18 cellular contexts compared by ENCODE assay signal in genomic region chr11:32581556-32581955, GRCh38. TPM values are rescaled to one million over a fixed set of nuclear protein-coding genes. Genes with fewer than 3 reads are reported as not detected.
A peak's percentile ranks its signal among the peaks of the same experiment; 100 is the strongest.
DNase-seq lines count a peak whose midpoint lies in the region; ATAC-seq and TF ChIP-seq lines count a peak whose summit lies in the region.
"Had no signal": no experiment of that assay in that cellular context is flagged by ENCODE, and none has a peak within 500 bp of the region (broad histone marks: within the 10 kb centered on the region; RNA-seq: fewer than 3 reads in every experiment).

No MANE protein-coding gene starts in this region.

- DNase-seq in Daoy (ENCODE audit: low read depth) (peak; percentile 55), PC-3 (peak; percentile 43), choroid plexus epithelial cell (ENCODE audit: low read depth) (peak; percentile 35), mucosa of descending colon (peak in 1 of 3 donors; percentile 11), upper lobe of left lung (no peak), head of caudate nucleus (no peak)
- DNase-seq: GDM1, H7, HFFc6, Karpas-422, NCI-H1417, NCI-H1694 treated with DMSO at 0.1 percent for 48 hours, NCI-H446 treated with DMSO at 0.1 percent for 48 hours, NCI-H526 treated with DMSO at 0.1 percent for 48 hours had no signal

- H3K9me2 ChIP-seq in PC-3 (replicated peaks; ENCODE audit: low read length) = no peaks in the 10 kb centered on the region

- ATAC-seq in PC-3 (no peak), mucosa of descending colon (peak; percentile 35), upper lobe of left lung (ENCODE audit: low FRiP score in 2 of 2) (no peak), GM19324 (IDR thresholded peaks at IDR 0.05; ENCODE audit: low FRiP score, unreplicated experiment) (no peak), HG03095 (IDR thresholded peaks at IDR 0.05; ENCODE audit: unreplicated experiment) (no peak)

- no peaks in the 10 kb centered on the region for H3F3A ChIP-seq in PC-3 (ENCODE audit: low read length, unreplicated experiment)

- peak overlapping the region; percentile 28 for H2AFZ ChIP-seq in PC-3 (ENCODE audit: low read length)

- no peak overlapping the region for H3K9ac ChIP-seq in PC-3 (ENCODE audit: low read length)

- H3K36me3 ChIP-seq in PC-3 (ENCODE audit: low read depth, low read length) (0 out of 2 replicates have a peak, but pooled peaks cover 6% of the 10 kb centered on the region), mucosa of descending colon (ENCODE audit: low read depth) (peaks cover 3% of the 10 kb centered on the region), upper lobe of left lung (no peaks in the 10 kb centered on the region)
- H3K36me3 ChIP-seq: Peyer's patch had no signal

- H3K27ac ChIP-seq in PC-3 (ENCODE audit: low read length) (peak overlapping the region; percentile 32), upper lobe of left lung (no peak overlapping the region)
- H3K27ac ChIP-seq: Peyer's patch, SJSA1 had no signal

- H4K20me1 ChIP-seq in PC-3 (ENCODE audit: low read length) = peaks cover 21% of the 10 kb centered on the region

- POLR2A ChIA-PET in PC-3 (lab: Charles Lee; ENCODE audit: unreplicated experiment) = no interaction called here

- 84% methylated on average over 3 of the region's 3 CpGs for WGBS in upper lobe of left lung, 2 donors

- no TSS peak for BruUV-seq in PC-3 (replicated peaks; lab: Mats Ljungman, UMichigan)

- TF ChIP-seq EP300 in upper lobe of left lung (IDR thresholded peaks at IDR 0.05) = no peak

- H3K4me1 ChIP-seq in PC-3 (ENCODE audit: insufficient read depth, low read length) (peaks cover 35% of the 10 kb centered on the region), mucosa of descending colon (ENCODE audit: low read depth) (peaks cover 9% of the 10 kb centered on the region), upper lobe of left lung (peaks cover 11 to 23% (median 17%) of the 10 kb centered on the region in 4 donors)

- H3K79me2 ChIP-seq in PC-3 (ENCODE audit: low read length) = peaks cover 30% of the 10 kb centered on the region

- TF ChIP-seq POLR2A in upper lobe of left lung (IDR thresholded peaks at IDR 0.05) = no peak

- CTCF ChIA-PET in PC-3 (lab: Charles Lee) = no interaction called here

- no peaks in the 10 kb centered on the region for H3K9me3 ChIP-seq in PC-3 (ENCODE audit: low read length)
- H3K9me3 ChIP-seq in mucosa of descending colon = no peaks in the 10 kb centered on the region
- H3K9me3 ChIP-seq in upper lobe of left lung = peaks cover 0 to 6% (median 0%) of the 10 kb centered on the region in 4 donors
- H3K9me3 ChIP-seq: Peyer's patch had no signal

- no peak for TF ChIP-seq CTCF in PC-3 (conservative IDR thresholded peaks at IDR 0.05; ENCODE audit: low read depth, low read length)
- TF ChIP-seq CTCF in choroid plexus epithelial cell (conservative IDR thresholded peaks at IDR 0.05; ENCODE audit: low read depth, low read length) = no peak
- TF ChIP-seq CTCF in mucosa of descending colon (IDR thresholded peaks at IDR 0.05) = no peak
- no peak for TF ChIP-seq CTCF in upper lobe of left lung (IDR thresholded peaks at IDR 0.05)

- intact Hi-C loops in PC-3 (cut with micrococcal nuclease) (loop anchor here (5.0 kb wide), 1 partner anchor 74 kb away; no protein-coding TSS in a partner anchor), mucosa of descending colon (cut with DNase I, micrococcal nuclease) (no loop called here), head of caudate nucleus (cut with DNase I) (no loop called here)

- H3K4me3 ChIP-seq in PC-3 (ENCODE audit: low read length) (no peak overlapping the region), choroid plexus epithelial cell (ENCODE audit: low read depth, low read length) (no peak overlapping the region), mucosa of descending colon (no peak overlapping the region), upper lobe of left lung (no peak overlapping the region)
- H3K4me3 ChIP-seq: Peyer's patch, SJSA1 had no signal

- H3K4me2 ChIP-seq in PC-3 (ENCODE audit: low read length) = peak overlapping the region; percentile 31

- no peaks in the 10 kb centered on the region for H3K27me3 ChIP-seq in PC-3 (ENCODE audit: low read length)
- H3K27me3 ChIP-seq in upper lobe of left lung = no peaks in the 10 kb centered on the region
- H3K27me3 ChIP-seq: Peyer's patch, SJSA1 had no signal

RNA-seq across cellular contexts. Expression of gene EIF3M, which starts 2.1 kb away (rescaled TPM):
- total RNA-seq in Daoy (2014; rRNA removed; shearing (Covaris generic)) = 1,374 and 2,009 TPM in 2 replicates
- total RNA-seq in PC-3 (2014; rRNA removed) (326 and 369 TPM in 2 replicates), mucosa of descending colon (100 to 1,000 TPM; 132 to 167 (median 162) TPM), upper lobe of left lung (100 to 1,000 TPM in 5 of 6 donors, 10 to 100 TPM in 1; 81.7 to 271 (median 155) TPM)

Comparison
In these comparisons a context has a peak if more than half of its experiments do, and no peak if none do; other contexts are left out.
1. DNase-seq: peak in Daoy (single experiment), PC-3 (single experiment) and choroid plexus epithelial cell (single experiment); none in upper lobe of left lung (0 of 2) and head of caudate nucleus (0 of 42).